ENCODE assay signal across 16 cellular contexts in the genomic region with DNA sequence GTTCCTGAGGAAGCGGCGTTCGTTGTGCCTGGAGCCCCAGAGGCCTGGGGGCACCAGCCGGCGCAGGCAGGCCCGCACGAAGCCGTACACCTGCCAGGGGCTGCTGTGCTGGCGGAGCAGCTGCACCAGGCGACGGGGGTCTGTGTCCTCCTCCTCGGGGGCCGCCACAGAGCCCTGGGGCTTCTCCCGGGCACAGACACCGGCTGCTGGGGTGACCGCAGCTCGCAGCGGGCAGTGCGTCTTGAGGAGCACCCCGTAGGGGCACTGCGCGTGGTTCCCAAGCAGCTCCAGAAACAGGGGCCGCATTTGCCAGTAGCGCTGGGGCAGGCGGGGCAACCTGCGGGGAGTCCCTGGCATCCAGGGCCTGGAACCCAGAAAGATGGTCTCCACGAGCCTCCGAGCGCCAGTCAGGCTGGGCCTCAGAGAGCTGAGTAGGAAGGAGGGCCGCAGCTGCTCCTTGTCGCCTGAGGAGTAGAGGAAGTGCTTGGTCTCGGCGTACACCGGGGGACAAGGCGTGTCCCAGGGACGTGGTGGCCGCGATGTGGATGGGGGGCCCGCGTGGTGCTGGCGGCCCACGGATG. TPM values are rescaled to one million over a fixed set of nuclear protein-coding genes. Genes with fewer than 3 reads are reported as not detected.
DNase-seq lines count a peak whose midpoint lies in the region; ATAC-seq, FAIRE-seq and TF ChIP-seq lines count a peak whose summit lies in the region.
"Had no signal": no experiment of that assay in that cellular context is flagged by ENCODE, and none has a peak within 500 bp of the region (broad histone marks: within the 10 kb centered on the region; RNA-seq: fewer than 3 reads in every experiment).

No MANE protein-coding gene starts in this region.

- H2BK5ac ChIP-seq in H1 (ENCODE audit: low read depth, low read length) = no peak overlapping the region

- no peaks in the 10 kb centered on the region for H3K9me2 ChIP-seq in SU-DHL-6 (replicated peaks; ENCODE audit: insufficient read depth, low read length)

- H2BK120ac ChIP-seq in H1 (replicated peaks; ENCODE audit: low read depth, low read length) = no peak overlapping the region

- no peak overlapping the region for H3K14ac ChIP-seq in H1 (ENCODE audit: insufficient read length)

- H3K9ac ChIP-seq in SU-DHL-6 (ENCODE audit: low read length) = peak overlapping the region; percentile 63
- H3K9ac ChIP-seq in H1 (replicated peaks in 1 of 4; ENCODE audit: extremely low read depth in 1 of 4, low read depth in 3 of 4, low read length in 3 of 4) = no peak overlapping the region
- H3K9ac ChIP-seq: GM23248 had no signal

- ATAC-seq in activated CD8-positive, alpha-beta T cell treated with anti-CD3 and anti-CD28 coated beads for 36 hours = no peak
- ATAC-seq in activated CD8-positive, alpha-beta T cell treated with anti-CD3 and anti-CD28 coated beads, Interleukin-2, amount 10 ng/mL, durations not matched to agents 7 days and 5 days = no peak

- no peak overlapping the region for H2BK20ac ChIP-seq in H1 (ENCODE audit: low read length)

- 95% methylated on average over 35 of the region's 42 CpGs; no CpG with 5 or more reads in 1 of the 2 experiments for WGBS in H1 (ENCODE audit: extremely low coverage in 1 of 2, insufficient coverage in 1 of 2, insufficient read length in 1 of 2, insufficient replicate concordance in 2 of 2, low coverage in 1 of 2, low lambda C conversion rate in 2 of 2, missing lambda C conversion rate in 1 of 2), 2 experiments
- 91 to 94% (median 92%) methylated on average over 24 to 42 of the region's 42 CpGs for WGBS in spleen, 5 donors

- TF ChIP-seq CTCF in activated CD8-positive, alpha-beta T cell treated with anti-CD3 and anti-CD28 coated beads for 36 hours (IDR thresholded peaks at IDR 0.05) = no peak
- TF ChIP-seq CTCF in SU-DHL-6 (IDR thresholded peaks at IDR 0.05; ENCODE audit: insufficient read depth, low read length, poor library complexity, severe bottlenecking) = no peak
- no peak for TF ChIP-seq CTCF in H1 (IDR thresholded peaks at IDR 0.05; ENCODE audit: control extremely low read depth in 1 of 3, insufficient read depth in 1 of 3, low read depth in 1 of 3, low read length in 3 of 3)
- no peak for TF ChIP-seq CTCF in spleen (IDR thresholded peaks at IDR 0.05 in 8 of 11, conservative IDR thresholded peaks at IDR 0.05 in 3 of 11)

- peak overlapping the region; percentile 47 for H3K4me3 Mint-ChIP-seq in activated CD8-positive, alpha-beta T cell treated with anti-CD3 and anti-CD28 coated beads for 36 hours
- no peak overlapping the region for H3K4me3 Mint-ChIP-seq in activated CD8-positive, alpha-beta T cell treated with anti-CD3 and anti-CD28 coated beads, Interleukin-2, amount 10 ng/mL, durations not matched to agents 7 days and 5 days
- H3K4me3 Mint-ChIP-seq: activated naive CD8-positive, alpha-beta T cell treated with anti-CD3 and anti-CD28 coated beads, Interleukin-2, amount 10 ng/mL, durations not matched to agents 7 days and 5 days had no signal

- H4K91ac ChIP-seq in H1 (replicated peaks; ENCODE audit: insufficient read length, low read length) = no peak overlapping the region

- no peak for FAIRE-seq in H1 (lab: Jason Lieb, UNC)

- DNase-seq in activated CD8-positive, alpha-beta T cell treated with anti-CD3 and anti-CD28 coated beads for 36 hours = no peak
- DNase-seq in activated CD8-positive, alpha-beta T cell treated with anti-CD3 and anti-CD28 coated beads, Interleukin-2, amount 10 ng/mL, durations not matched to agents 7 days and 5 days = no peak
- DNase-seq in H1 (ENCODE audit: low read depth in 1 of 2, low spot score in 2 of 2) = peak in 1 of 2 experiments; percentile 49
- DNase-seq in spleen = peak; percentile 72
- DNase-seq in islet precursor cell = no peak
- no peak for DNase-seq in NOMO-1 (lab: John Stamatoyannopoulos, UW; ENCODE audit: unreplicated experiment in 2 of 2)
- no peak for DNase-seq in AML-193 (lab: John Stamatoyannopoulos, UW)
- DNase-seq: activated naive CD8-positive, alpha-beta T cell treated with anti-CD3 and anti-CD28 coated beads, Interleukin-2, amount 10 ng/mL, durations not matched to agents 7 days and 5 days; cortex of kidney; DMS79 treated with DMSO at 0.1 percent for 48 hours; GM23248; midbrain; NCI-H1092 treated with DMSO at 0.1 percent for 48 hours; retina had no signal

- 0 out of 2 replicates have a peak overlapping the region, but pooled peaks have one; percentile 24 for H2AK5ac ChIP-seq in H1 (ENCODE audit: low read depth, low read length)

- TF ChIP-seq EP300 in H1 (IDR thresholded peaks at IDR 0.05; ENCODE audit: borderline replicate concordance in 1 of 2, low read depth in 2 of 2, low read length in 2 of 2) = no peak

- H3K27ac ChIP-seq in SU-DHL-6 (ENCODE audit: low read depth, low read length) (peak overlapping the region; percentile 87), H1 (ENCODE audit: low read depth, low read length) (no peak overlapping the region), spleen (no peak overlapping the region)
- H3K27ac ChIP-seq: GM23248, Peyer's patch had no signal

- H3K27ac Mint-ChIP-seq in activated CD8-positive, alpha-beta T cell treated with anti-CD3 and anti-CD28 coated beads for 36 hours = no peak overlapping the region
- H3K27ac Mint-ChIP-seq in activated CD8-positive, alpha-beta T cell treated with anti-CD3 and anti-CD28 coated beads, Interleukin-2, amount 10 ng/mL, durations not matched to agents 7 days and 5 days = no peak overlapping the region
- H3K27ac Mint-ChIP-seq: activated naive CD8-positive, alpha-beta T cell treated with anti-CD3 and anti-CD28 coated beads, Interleukin-2, amount 10 ng/mL, durations not matched to agents 7 days and 5 days had no signal

- peaks cover 6% of the 10 kb centered on the region for H3K4me1 Mint-ChIP-seq in activated CD8-positive, alpha-beta T cell treated with anti-CD3 and anti-CD28 coated beads for 36 hours (ENCODE audit: low read depth)
- peaks cover 2% of the 10 kb centered on the region for H3K4me1 Mint-ChIP-seq in activated CD8-positive, alpha-beta T cell treated with anti-CD3 and anti-CD28 coated beads, Interleukin-2, amount 10 ng/mL, durations not matched to agents 7 days and 5 days (ENCODE audit: low read depth)
- H3K4me1 Mint-ChIP-seq: activated naive CD8-positive, alpha-beta T cell treated with anti-CD3 and anti-CD28 coated beads, Interleukin-2, amount 10 ng/mL, durations not matched to agents 7 days and 5 days had no signal

- CTCF ChIA-PET in activated CD8-positive, alpha-beta T cell treated with anti-CD3 and anti-CD28 coated beads for 36 hours (lab: Charles Lee) = no interaction called here
- CTCF ChIA-PET in activated CD8-positive, alpha-beta T cell treated with anti-CD3 and anti-CD28 coated beads, Interleukin-2, amount 10 ng/mL, durations not matched to agents 7 days and 5 days (lab: Charles Lee) = interaction anchor here (1.9 kb wide), 1 partner anchor 22 kb away, joined by 4 read pairs; no protein-coding TSS in a partner anchor
- CTCF ChIA-PET in H1 (lab: Charles Lee; ENCODE audit: partially characterized antibody) = interaction anchor here (0.7 to 1.6 kb wide), 4 partner anchors 9 to 365 kb away, joined by 3 read pairs; no protein-coding TSS in a partner anchor

- no peaks in the 10 kb centered on the region for H4K20me1 ChIP-seq in SU-DHL-6 (ENCODE audit: low read depth, low read length)
- peaks cover 4 to 16% of the 10 kb centered on the region in 2 experiments for H4K20me1 ChIP-seq in H1 (replicated peaks in 1 of 2; ENCODE audit: control insufficient read depth in 1 of 2, insufficient read depth in 2 of 2, low read length in 2 of 2)

- intact Hi-C loops in activated CD8-positive, alpha-beta T cell treated with anti-CD3 and anti-CD28 coated beads for 36 hours (cut with micrococcal nuclease) = no loop called here
- intact Hi-C loops in spleen (cut with DNase I; ENCODE audit: low total_unique reads) = no loop called here

- H3K9me3 ChIP-seq in SU-DHL-6 (ENCODE audit: insufficient read depth, low read length) (no peaks in the 10 kb centered on the region), H1 (ENCODE audit: insufficient read depth in 2 of 2, low read depth in 1 of 2, low read length in 1 of 2) (peaks cover 0 to 2% of the 10 kb centered on the region in 2 experiments; a peak in 1 of 4 replicates), spleen (peaks cover 0 to 4% (median 1%) of the 10 kb centered on the region in 8 donors)
- H3K9me3 ChIP-seq: Peyer's patch had no signal

- peaks cover 4% of the 10 kb centered on the region for H3K79me1 ChIP-seq in H1 (ENCODE audit: low read depth, low read length)

- POLR2A ChIA-PET in activated CD8-positive, alpha-beta T cell treated with anti-CD3 and anti-CD28 coated beads for 36 hours (lab: Charles Lee) = interaction anchor here (1.3 to 1.6 kb wide), 3 partner anchors 22 to 52 kb away, joined by 3 to 4 read pairs (median 3); no protein-coding TSS in a partner anchor
- POLR2A ChIA-PET in activated CD8-positive, alpha-beta T cell treated with anti-CD3 and anti-CD28 coated beads, Interleukin-2, amount 10 ng/mL, durations not matched to agents 7 days and 5 days (lab: Charles Lee) = no interaction called here
- POLR2A ChIA-PET in H1 (lab: Charles Lee; ENCODE audit: partially characterized antibody) = interaction anchor here (1.4 to 1.9 kb wide), 7 partner anchors 22 to 90 kb away, joined by 3 to 6 read pairs (median 4); partner anchors contain the start of gene CLPTM1L

- no peak overlapping the region for H2BK15ac ChIP-seq in H1 (ENCODE audit: low read length)

- H3K18ac ChIP-seq in H1 (ENCODE audit: extremely low read depth, low read length) = peak overlapping the region; percentile 48; the same call in 1 of the 2 replicates

- peaks cover 19% of the 10 kb centered on the region for H3F3A ChIP-seq in SU-DHL-6 (ENCODE audit: insufficient read depth)

- H3K36me3 ChIP-seq in SU-DHL-6 (ENCODE audit: low read length) (0 out of 2 replicates have a peak, but pooled peaks cover 6% of the 10 kb centered on the region), H1 (ENCODE audit: control insufficient read depth in 2 of 4, insufficient read depth in 4 of 4, low read length in 3 of 4) (peaks cover 0 to under 1% (median 0%) of the 10 kb centered on the region in 4 experiments; a peak in 3 of 8 replicates), spleen (no peaks in the 10 kb centered on the region)
- H3K36me3 ChIP-seq: Peyer's patch had no signal

- no peak overlapping the region for H2AFZ ChIP-seq in SU-DHL-6 (ENCODE audit: low read depth, low read length, severe bottlenecking)
- no peak overlapping the region for H2AFZ ChIP-seq in H1 (ENCODE audit: low read length)
- H2AFZ ChIP-seq: GM23248 had no signal

- H3K79me2 ChIP-seq in SU-DHL-6 (ENCODE audit: insufficient read depth, low read length) = peaks cover 39% of the 10 kb centered on the region
- no peaks in the 10 kb centered on the region; a peak in 1 of 4 replicates for H3K79me2 ChIP-seq in H1 (ENCODE audit: control insufficient read depth in 1 of 2, insufficient read depth in 2 of 2, low read length in 2 of 2)

- peaks cover 0 to 13% (median 6%) of the 10 kb centered on the region in 4 experiments; a peak in 5 of 7 replicates for H3K4me1 ChIP-seq in H1 (replicated peaks in 1 of 4; ENCODE audit: control insufficient read depth in 3 of 4, insufficient read depth in 4 of 4, low read length in 3 of 4)
- peaks cover 0 to 23% (median 16%) of the 10 kb centered on the region in 6 donors for H3K4me1 ChIP-seq in spleen

- no peak for TF ChIP-seq RAD21 in H1 (IDR thresholded peaks at IDR 0.05 in 1 of 2, conservative IDR thresholded peaks at IDR 0.05 in 1 of 2; ENCODE audit: low read depth in 2 of 2, low read length in 2 of 2)

- no peak overlapping the region for H4K5ac ChIP-seq in H1 (ENCODE audit: insufficient read length, low read depth, low read length)

- H3K9me3 Mint-ChIP-seq in activated CD8-positive, alpha-beta T cell treated with anti-CD3 and anti-CD28 coated beads for 36 hours = no peaks in the 10 kb centered on the region
- H3K9me3 Mint-ChIP-seq in activated CD8-positive, alpha-beta T cell treated with anti-CD3 and anti-CD28 coated beads, Interleukin-2, amount 10 ng/mL, durations not matched to agents 7 days and 5 days (ENCODE audit: insufficient read depth) = peaks cover 2% of the 10 kb centered on the region
- H3K9me3 Mint-ChIP-seq: activated naive CD8-positive, alpha-beta T cell treated with anti-CD3 and anti-CD28 coated beads, Interleukin-2, amount 10 ng/mL, durations not matched to agents 7 days and 5 days had no signal

- peaks cover 10% of the 10 kb centered on the region for H3K36me3 Mint-ChIP-seq in activated CD8-positive, alpha-beta T cell treated with anti-CD3 and anti-CD28 coated beads for 36 hours (ENCODE audit: low read depth)
- no peaks in the 10 kb centered on the region for H3K36me3 Mint-ChIP-seq in activated CD8-positive, alpha-beta T cell treated with anti-CD3 and anti-CD28 coated beads, Interleukin-2, amount 10 ng/mL, durations not matched to agents 7 days and 5 days (ENCODE audit: low read depth)
- H3K36me3 Mint-ChIP-seq: activated naive CD8-positive, alpha-beta T cell treated with anti-CD3 and anti-CD28 coated beads, Interleukin-2, amount 10 ng/mL, durations not matched to agents 7 days and 5 days had no signal

- H4K8ac ChIP-seq in H1 (ENCODE audit: extremely low read depth, insufficient read depth, low read length) = peak overlapping the region; percentile 25; the same call in 1 of the 2 replicates

- H3K27me3 Mint-ChIP-seq in activated CD8-positive, alpha-beta T cell treated with anti-CD3 and anti-CD28 coated beads for 36 hours = no peaks in the 10 kb centered on the region
- peaks cover 17% of the 10 kb centered on the region for H3K27me3 Mint-ChIP-seq in activated CD8-positive, alpha-beta T cell treated with anti-CD3 and anti-CD28 coated beads, Interleukin-2, amount 10 ng/mL, durations not matched to agents 7 days and 5 days (ENCODE audit: low read depth)

- no peak overlapping the region for H2BK12ac ChIP-seq in H1 (ENCODE audit: low read depth, low read length)

- no peak overlapping the region for H3K23ac ChIP-seq in H1 (ENCODE audit: insufficient read length)

- peaks cover 14% of the 10 kb centered on the region; the same call in 1 of the 2 replicates for H3K23me2 ChIP-seq in H1 (ENCODE audit: low read depth, low read length)

- TF ChIP-seq POLR2A in H1 (IDR thresholded peaks at IDR 0.05; ENCODE audit: control extremely low read depth in 1 of 2, low read depth in 2 of 2, low read length in 2 of 2) (no peak), spleen (IDR thresholded peaks at IDR 0.05) (no peak)

- H3K56ac ChIP-seq in H1 (replicated peaks; ENCODE audit: insufficient read length, low read depth, low read length) = no peak overlapping the region

- peak overlapping the region; percentile 69 for H3K4ac ChIP-seq in H1 (replicated peaks; ENCODE audit: insufficient read length, low read depth, low read length)

- H3K4me3 ChIP-seq in SU-DHL-6 (ENCODE audit: insufficient read depth, low read length, poor library complexity, severe bottlenecking) (peak overlapping the region; percentile 53), H1 (ENCODE audit: extremely low read depth in 1 of 4, insufficient read depth in 2 of 4, low read depth in 3 of 4, low read length in 4 of 4) (no peak overlapping the region), spleen (no peak overlapping the region)
- H3K4me3 ChIP-seq: GM23248 had no signal

- H3K27me3 ChIP-seq in SU-DHL-6 (ENCODE audit: low read length) (no peaks in the 10 kb centered on the region), H1 (replicated peaks in 1 of 4; ENCODE audit: control insufficient read depth in 3 of 4, extremely low read depth in 1 of 4, insufficient read depth in 3 of 4, low read length in 3 of 4) (peaks cover 0 to 8% (median 2%) of the 10 kb centered on the region in 4 experiments; a peak in 4 of 7 replicates), spleen (replicated peaks in 1 of 7) (peaks cover 0 to 76% (median 37%) of the 10 kb centered on the region in 7 donors)

- H3K4me2 ChIP-seq in SU-DHL-6 (ENCODE audit: low read depth, low read length, poor library complexity, severe bottlenecking) (peak overlapping the region; percentile 67), H1 (ENCODE audit: insufficient read depth in 1 of 2, low read depth in 2 of 2, low read length in 2 of 2) (no peak overlapping the region; a peak in 2 of 4 replicates)

RNA-seq across cellular contexts. Expression of gene TERT, which starts 1.4 kb away (rescaled TPM):
- 10 to 100 TPM; 12.5 to 12.7 TPM for total RNA-seq in activated CD8-positive, alpha-beta T cell treated with anti-CD3 and anti-CD28 coated beads for 36 hours
- under 1 TPM; 0.29 to 0.44 TPM for total RNA-seq in activated CD8-positive, alpha-beta T cell treated with anti-CD3 and anti-CD28 coated beads, Interleukin-2, amount 10 ng/mL, durations not matched to agents 7 days and 5 days
- total RNA-seq in H1 (2021; fragmentation: NEBNext Ultra II Directional; extraction: Animal tissue kit (Norgen Biotek cat#: 25700)) = 21.0 and 23.1 TPM in 2 replicates
- polyA plus RNA-seq in H1 (2011; rRNA removed) (13.1 and 23.0 TPM in 2 replicates), spleen (under 1 TPM; 0.09 to 0.53 (median 0.19) TPM)
- 19.3 TPM for polyA plus RNA-seq in H1 (2011; cell fraction: cytosol; rRNA removed)
- polyA plus RNA-seq in H1 (2011; cell fraction: nucleus; rRNA removed) = 70.1 TPM
- polyA plus RNA-seq in H1 (2012, experiment 1 of 2) = 11.6 to 23.1 TPM (median 17.1 TPM) in 4 replicates
- polyA plus RNA-seq in H1 (2012, experiment 2 of 2) = 10.2 TPM
- 16.6 TPM for polyA plus RNA-seq in H1 (2013, experiment 1 of 2)
- polyA plus RNA-seq in H1 (2013, experiment 2 of 2) = 13.5 TPM
- polyA minus RNA-seq in H1 (2011; rRNA and poly(A)+ RNA removed) = 12.3 and 13.0 TPM in 2 replicates
- polyA minus RNA-seq in H1 (2011; cell fraction: cytosol; rRNA and poly(A)+ RNA removed) = 20.2 TPM
- 38.0 TPM for polyA minus RNA-seq in H1 (2011; cell fraction: nucleus; rRNA and poly(A)+ RNA removed)
- total RNA-seq in spleen = 1 to 10 TPM in 2 of 7 donors, under 1 TPM in 3, not detected in 2; 0.16 to 5.3 (median 0.43) TPM
- total RNA-seq: GM23248 had no signal
- polyA plus RNA-seq: GM23248 had no signal

RNA-seq across cellular contexts. Expression of gene CLPTM1L, which starts 51.4 kb away (rescaled TPM):
- total RNA-seq in activated CD8-positive, alpha-beta T cell treated with anti-CD3 and anti-CD28 coated beads for 36 hours = 10 to 100 TPM; 51.4 to 56.2 TPM
- total RNA-seq in activated CD8-positive, alpha-beta T cell treated with anti-CD3 and anti-CD28 coated beads, Interleukin-2, amount 10 ng/mL, durations not matched to agents 7 days and 5 days = 10 to 100 TPM; 80.0 to 83.8 TPM
- 102 and 109 TPM in 2 replicates for total RNA-seq in H1 (2021; fragmentation: NEBNext Ultra II Directional; extraction: Animal tissue kit (Norgen Biotek cat#: 25700))
- polyA plus RNA-seq in H1 (2011; rRNA removed) (119 and 122 TPM in 2 replicates), spleen (10 to 100 TPM; 39.7 to 55.6 (median 45.1) TPM)
- polyA plus RNA-seq in H1 (2011; cell fraction: cytosol; rRNA removed) = 110 TPM
- polyA plus RNA-seq in H1 (2011; cell fraction: nucleus; rRNA removed) = 138 TPM
- polyA plus RNA-seq in H1 (2012, experiment 1 of 2) = 78.3 to 114 TPM (median 89.5 TPM) in 4 replicates
- polyA plus RNA-seq in H1 (2012, experiment 2 of 2) = 134 TPM
- 79.2 TPM for polyA plus RNA-seq in H1 (2013, experiment 1 of 2)
- 82.6 TPM for polyA plus RNA-seq in H1 (2013, experiment 2 of 2)
- 97.1 and 170 TPM in 2 replicates for polyA minus RNA-seq in H1 (2011; rRNA and poly(A)+ RNA removed)
- 66.9 TPM for polyA minus RNA-seq in H1 (2011; cell fraction: cytosol; rRNA and poly(A)+ RNA removed)
- 56.8 TPM for polyA minus RNA-seq in H1 (2011; cell fraction: nucleus; rRNA and poly(A)+ RNA removed)
- 100 to 1,000 TPM in 3 of 7 donors, 10 to 100 TPM in 4; 87.2 to 118 (median 99.9) TPM for total RNA-seq in spleen
